Comparison of ENCODE assay signal across 21 cellular contexts in the genomic region with DNA sequence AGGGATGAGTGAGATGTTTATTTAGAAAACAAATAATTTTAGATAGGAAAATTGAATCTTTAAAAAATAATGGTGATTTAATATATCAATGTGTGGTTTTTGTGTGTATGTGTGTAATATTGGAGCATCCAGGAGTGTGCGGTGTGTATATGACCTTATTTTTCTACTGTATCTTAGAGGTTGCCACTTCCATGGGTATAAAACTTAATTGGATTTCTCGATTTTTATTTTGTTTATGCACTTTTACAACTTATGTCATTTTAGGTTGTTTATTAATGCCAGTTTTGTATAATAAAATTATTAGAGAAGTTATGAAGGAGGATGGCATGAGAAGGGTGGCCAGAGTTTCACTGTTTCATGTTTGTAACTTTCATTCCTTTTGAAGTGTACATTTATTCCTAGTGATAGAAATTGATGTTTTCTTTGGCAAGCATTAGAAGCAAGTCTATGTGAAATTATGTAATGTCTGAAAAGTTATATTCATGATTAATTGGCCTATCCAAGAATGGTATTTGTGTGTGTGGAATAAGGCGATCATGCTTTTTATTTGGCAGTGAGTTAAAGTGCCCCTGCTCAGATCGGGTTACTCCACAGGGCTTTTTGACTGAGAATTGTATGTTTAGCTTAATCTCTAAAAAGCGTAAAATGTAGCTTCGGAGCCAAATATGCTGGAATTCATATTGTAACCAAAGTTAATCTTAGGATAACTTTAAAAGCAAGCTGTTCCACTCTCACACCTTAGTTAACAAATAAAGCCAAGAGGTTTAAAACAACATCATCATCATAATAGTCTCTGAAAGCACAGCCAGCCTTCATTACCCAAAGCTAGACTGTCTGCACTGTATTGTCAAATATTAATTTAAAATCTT.
DNase-seq lines count a peak whose midpoint lies in the region; ATAC-seq, FAIRE-seq and TF ChIP-seq lines count a peak whose summit lies in the region.
"Had no signal": no experiment of that assay in that cellular context is flagged by ENCODE, and none has a peak within 500 bp of the region (broad histone marks: within the 10 kb centered on the region; RNA-seq: fewer than 3 reads in every experiment).

No MANE protein-coding gene starts in this region.

- TF ChIP-seq CTCF in coronary artery (IDR thresholded peaks at IDR 0.05) (no peak), WERI-Rb-1 (IDR thresholded peaks at IDR 0.05; ENCODE audit: low read depth, low read length) (no peak), colonic mucosa (IDR thresholded peaks at IDR 0.05) (no peak), heart right ventricle (IDR thresholded peaks at IDR 0.05) (no peak)

- no peak overlapping the region for H3K9ac ChIP-seq in colonic mucosa (ENCODE audit: low read depth in 2 of 2, low read length in 2 of 2)

- H3K36me3 ChIP-seq in WERI-Rb-1 (no peaks in the 10 kb centered on the region), colonic mucosa (no peaks in the 10 kb centered on the region), heart right ventricle (no peaks in the 10 kb centered on the region)
- H3K36me3 ChIP-seq: SJCRH30, vagina had no signal

- intact Hi-C loops in colonic mucosa (cut with DNase I) (no loop called here), heart right ventricle (cut with DNase I) (loop anchor here in 1 of 10 donors (5.0 kb wide), 1 partner anchor 565 kb away; no protein-coding TSS in a partner anchor)

- H3K27ac ChIP-seq in coronary artery = peak overlapping the region in 1 of 2 donors; percentile 21
- no peak overlapping the region for H3K27ac ChIP-seq in WERI-Rb-1
- no peak overlapping the region for H3K27ac ChIP-seq in colonic mucosa
- peak overlapping the region in 1 of 10 donors; percentile 3 for H3K27ac ChIP-seq in heart right ventricle
- H3K27ac ChIP-seq: epithelial cell of prostate, SJCRH30, vagina had no signal

- DNase-seq in coronary artery (ENCODE audit: low spot score) = no peak
- DNase-seq in lung microvascular endothelial cell (ENCODE audit: low read depth in 2 of 2) = peak; percentile 48 to 61
- no peak for DNase-seq in mucosa of gallbladder (ENCODE audit: low spot score)
- DNase-seq in WERI-Rb-1 = no peak
- DNase-seq in colonic mucosa = no peak
- no peak for DNase-seq in heart right ventricle
- DNase-seq: activated B cell treated with CpG ODN at 0.5 μM for 24 hours, activated T-cell treated with anti-CD3 and anti-CD28 coated beads for 4 hours, anterior cingulate cortex, DMS153, natural killer cell, NCI-H526 treated with DMSO at 0.1 percent for 48 hours had no signal

- no peak for TF ChIP-seq EP300 in Ishikawa (IDR thresholded peaks at IDR 0.05; ENCODE audit: borderline replicate concordance)

- peak; percentile 93 for FAIRE-seq in A204.1 (lab: Jason Lieb, UNC)
- FAIRE-seq: GM12892, HTR-8/SVneo, keratinocyte had no signal

- TF ChIP-seq RAD21 in Ishikawa (IDR thresholded peaks at IDR 0.05; ENCODE audit: low read depth) = no peak

- 66 to 77% methylated on average over 6 of the region's 6 CpGs for WGBS in heart right ventricle, 2 donors

- no peaks in the 10 kb centered on the region for H3K27me3 ChIP-seq in WERI-Rb-1 (ENCODE audit: insufficient read depth, low read depth, severe bottlenecking)
- H3K27me3 ChIP-seq in colonic mucosa = no peaks in the 10 kb centered on the region
- no peaks in the 10 kb centered on the region for H3K27me3 ChIP-seq in heart right ventricle
- H3K27me3 ChIP-seq: SJCRH30, vagina had no signal

- H3K4me1 ChIP-seq in colonic mucosa (no peaks in the 10 kb centered on the region), heart right ventricle (peaks cover 4 to 50% (median 30%) of the 10 kb centered on the region in 9 donors)

- H3K4me3 ChIP-seq in coronary artery = peak overlapping the region; percentile 11
- no peak overlapping the region for H3K4me3 ChIP-seq in WERI-Rb-1 (ENCODE audit: low read depth, low read length)
- H3K4me3 ChIP-seq in colonic mucosa = no peak overlapping the region
- no peak overlapping the region for H3K4me3 ChIP-seq in heart right ventricle
- H3K4me3 ChIP-seq: GM23338, SJCRH30, vagina had no signal

- no peak for ATAC-seq in heart right ventricle
- ATAC-seq: GM23338, natural killer cell had no signal

- no peaks in the 10 kb centered on the region for H3K9me3 ChIP-seq in WERI-Rb-1 (ENCODE audit: severe bottlenecking)
- H3K9me3 ChIP-seq in colonic mucosa = no peaks in the 10 kb centered on the region
- H3K9me3 ChIP-seq in heart right ventricle = no peaks in the 10 kb centered on the region
- H3K9me3 ChIP-seq: SJCRH30, vagina had no signal

TF ChIP-seq in Ishikawa, 13 proteins besides CTCF, POLR2A, EP300 and RAD21:
- 0 out of 2 replicates have a peak, but pooled peaks have one; percentile 20 for TF ChIP-seq TCF12 (IDR thresholded peaks at IDR 0.05; ENCODE audit: low read depth)
- peak; percentile 60 for TF ChIP-seq NFIC (IDR thresholded peaks at IDR 0.05)
- TF ChIP-seq, protein P1, sequence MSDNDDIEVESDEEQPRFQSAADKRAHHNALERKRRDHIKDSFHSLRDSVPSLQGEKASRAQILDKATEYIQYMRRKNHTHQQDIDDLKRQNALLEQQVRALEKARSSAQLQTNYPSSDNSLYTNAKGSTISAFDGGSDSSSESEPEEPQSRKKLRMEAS (IDR thresholded peaks at IDR 0.05) = no peak

Comparison
In these comparisons a context has a peak if more than half of its experiments do, and no peak if none do; other contexts are left out.
1. DNase-seq: peak in lung microvascular endothelial cell (2 of 2); none in coronary artery (single experiment), mucosa of gallbladder (single experiment), WERI-Rb-1 (single experiment), colonic mucosa (single experiment) and heart right ventricle (0 of 2).